20 cellular contexts compared by ENCODE assay signal in genomic region chr18:58256316-58257080, GRCh38.
DNase-seq lines count a peak whose midpoint lies in the region; ATAC-seq, FAIRE-seq and TF ChIP-seq lines count a peak whose summit lies in the region.
"Had no signal": no experiment of that assay in that cellular context is flagged by ENCODE, and none has a peak within 500 bp of the region (broad histone marks: within the 10 kb centered on the region; RNA-seq: fewer than 3 reads in every experiment).

No MANE protein-coding gene starts in this region.

- intact Hi-C loops in HepG2 (cut with micrococcal nuclease; ENCODE audit: unreplicated experiment): no loop called here
- intact Hi-C loops in right lobe of liver (cut with DNase I): no loop called here
- intact Hi-C loops in left ventricle myocardium inferior (cut with micrococcal nuclease): no loop called here
- intact Hi-C loops in thyroid gland (cut with DNase I): no loop called here

- no peak overlapping the region for H2BK12ac ChIP-seq in neuronal stem cell (ENCODE audit: low read length)

- H3K4me2 ChIP-seq in HepG2 (ENCODE audit: low read depth, low read length) (no peak overlapping the region), neuronal stem cell (ENCODE audit: insufficient read depth, low read length, poor library complexity, severe bottlenecking) (no peak overlapping the region)
- H3K4me2 ChIP-seq: A549 had no signal

- peak overlapping the region; percentile 54 for H3K4ac ChIP-seq in neuronal stem cell (ENCODE audit: low read length)

- H2BK120ac ChIP-seq in neuronal stem cell (ENCODE audit: low read depth, low read length): no peak overlapping the region

- peaks cover 27% of the 10 kb centered on the region for H3K79me2 ChIP-seq in HepG2 (ENCODE audit: insufficient read depth, low read length)

- TF ChIP-seq POLR2A in HepG2 (IDR thresholded peaks at IDR 0.05; ENCODE audit: insufficient read depth in 1 of 2, low read depth in 2 of 2, low read length in 2 of 2) (no peak), right lobe of liver (IDR thresholded peaks at IDR 0.05) (no peak), thyroid gland (IDR thresholded peaks at IDR 0.05) (no peak)

- H4K20me1 ChIP-seq in HepG2 (ENCODE audit: insufficient read depth, low read length): 0 out of 2 replicates have a peak, but pooled peaks cover 3% of the 10 kb centered on the region

- POLR2A ChIA-PET in HepG2 (lab: Yijun Ruan, JAX): no interaction called here

- H3K4me1 ChIP-seq in HepG2 (ENCODE audit: insufficient read depth, low read length) (peaks cover 20% of the 10 kb centered on the region; the same call in 1 of the 2 replicates), right lobe of liver (no peaks in the 10 kb centered on the region), left ventricle myocardium inferior (peaks cover 7% of the 10 kb centered on the region), neuronal stem cell (ENCODE audit: control insufficient read depth in 2 of 2, insufficient read depth in 1 of 2, low read depth in 1 of 2, low read length in 2 of 2) (peaks cover 0 to 10% of the 10 kb centered on the region in 2 donors), thyroid gland (peaks cover 31 to 32% of the 10 kb centered on the region in 2 donors)

- no peak overlapping the region for H4K8ac ChIP-seq in neuronal stem cell (ENCODE audit: low read depth, low read length)

- H3K79me1 ChIP-seq in neuronal stem cell (ENCODE audit: low read depth, low read length): peaks cover 2% of the 10 kb centered on the region

- TF ChIP-seq CTCF in HepG2 (CRISPR knock-in tag; IDR thresholded peaks at IDR 0.05) (no peak), right lobe of liver (IDR thresholded peaks at IDR 0.05) (no peak), left ventricle myocardium inferior (IDR thresholded peaks at IDR 0.05; ENCODE audit: borderline replicate concordance) (no peak), thyroid gland (IDR thresholded peaks at IDR 0.05) (no peak)

- H3K9me3 ChIP-seq in HepG2 (ENCODE audit: low read length) (no peaks in the 10 kb centered on the region), right lobe of liver (no peaks in the 10 kb centered on the region), left ventricle myocardium inferior (replicated peaks) (no peaks in the 10 kb centered on the region), neuronal stem cell (replicated peaks in 1 of 2; ENCODE audit: control insufficient read depth in 2 of 2, insufficient read depth in 1 of 2, low read depth in 1 of 2, low read length in 2 of 2) (peaks cover 0 to 11% of the 10 kb centered on the region in 2 donors), thyroid gland (no peaks in the 10 kb centered on the region)
- H3K9me3 ChIP-seq: A549, transverse colon had no signal

- no peak overlapping the region for H4K91ac ChIP-seq in neuronal stem cell (ENCODE audit: low read depth, low read length, poor library complexity)

- no TSS peak for BruUV-seq in HepG2 (replicated peaks; lab: Mats Ljungman, UMichigan)

- H3K27ac ChIP-seq in HepG2 (ENCODE audit: extremely low read length, insufficient read depth, low read length): no peak overlapping the region
- H3K27ac ChIP-seq in right lobe of liver: no peak overlapping the region
- peak overlapping the region; percentile 89 for H3K27ac ChIP-seq in left ventricle myocardium inferior (replicated peaks)
- no peak overlapping the region for H3K27ac ChIP-seq in neuronal stem cell (replicated peaks; ENCODE audit: low read length)
- H3K27ac ChIP-seq in thyroid gland: peak overlapping the region; percentile 64 to 82 (median 71)
- H3K27ac ChIP-seq: A549 had no signal

- H2BK5ac ChIP-seq in neuronal stem cell (ENCODE audit: low read length): peak overlapping the region; percentile 44

- WGBS in HepG2 (ENCODE audit: low lambda C conversion rate): 98% methylated on average over 27 of the region's 39 CpGs
- 95% methylated on average over 15 of the region's 39 CpGs for WGBS in right lobe of liver (ENCODE audit: insufficient coverage, low coverage, low lambda C conversion rate, missing lambda C conversion rate)
- WGBS in neuronal stem cell (ENCODE audit: extremely low coverage in 2 of 2, insufficient read length in 2 of 2, insufficient replicate concordance in 1 of 2), 2 donors: no CpG with 5 or more reads among the region's 39 CpGs
- 97 to 98% methylated on average over 35 to 38 of the region's 39 CpGs for WGBS in thyroid gland, 2 donors

- no peak for ATAC-seq in HepG2
- no peak for ATAC-seq in right lobe of liver
- no peak for ATAC-seq in GM18870 (IDR thresholded peaks at IDR 0.05; ENCODE audit: unreplicated experiment)
- ATAC-seq: A549; CD8-positive, alpha-beta T cell; naive thymus-derived CD4-positive, alpha-beta T cell had no signal

- FAIRE-seq in HepG2 (lab: Jason Lieb, UNC): no peak
- FAIRE-seq: A549, bronchial epithelial cell had no signal

- no peak overlapping the region for H3K18ac ChIP-seq in neuronal stem cell (ENCODE audit: low read length)

- H3K23ac ChIP-seq in neuronal stem cell (ENCODE audit: low read depth, low read length, poor library complexity): no peak overlapping the region

- H3K9ac ChIP-seq in HepG2 (ENCODE audit: insufficient read depth, low read depth, low read length): no peak overlapping the region
- no peak overlapping the region for H3K9ac ChIP-seq in neuronal stem cell (ENCODE audit: low read depth, low read length, poor library complexity)

- no peak for TF ChIP-seq RAD21 in HepG2 (CRISPR knock-in tag; IDR thresholded peaks at IDR 0.05)

- no peaks in the 10 kb centered on the region for H3K27me3 ChIP-seq in HepG2 (ENCODE audit: control insufficient read depth in 1 of 2, insufficient read depth in 2 of 2, low read length in 2 of 2)
- H3K27me3 ChIP-seq in right lobe of liver: no peaks in the 10 kb centered on the region
- no peaks in the 10 kb centered on the region for H3K27me3 ChIP-seq in left ventricle myocardium inferior (ENCODE audit: low read depth)
- H3K27me3 ChIP-seq in neuronal stem cell (ENCODE audit: control insufficient read depth in 3 of 3, insufficient read depth in 3 of 3, low read depth in 1 of 3, low read length in 3 of 3): no peaks in the 10 kb centered on the region
- no peaks in the 10 kb centered on the region for H3K27me3 ChIP-seq in thyroid gland
- H3K27me3 ChIP-seq: transverse colon had no signal

- TF ChIP-seq EP300 in HepG2 (IDR thresholded peaks at IDR 0.05; ENCODE audit: low read depth in 2 of 2, low read length in 2 of 2) (no peak), HepG2 (CRISPR knock-in tag; IDR thresholded peaks at IDR 0.05; ENCODE audit: borderline replicate concordance) (no peak)

- no peak overlapping the region for H2AK5ac ChIP-seq in neuronal stem cell (ENCODE audit: low read depth, low read length)

- H3K4me3 ChIP-seq in HepG2 (replicated peaks in 1 of 3; ENCODE audit: insufficient read depth in 1 of 3, low read depth in 2 of 3, low read length in 3 of 3) (no peak overlapping the region), right lobe of liver (no peak overlapping the region), left ventricle myocardium inferior (peak overlapping the region; percentile 68), neuronal stem cell (ENCODE audit: low read length in 2 of 2) (no peak overlapping the region), thyroid gland (replicated peaks in 1 of 3) (no peak overlapping the region)
- H3K4me3 ChIP-seq: A549, transverse colon had no signal

- H2BK15ac ChIP-seq in neuronal stem cell (ENCODE audit: low read length): no peak overlapping the region

- H3K36me3 ChIP-seq in HepG2 (replicated peaks in 1 of 2; ENCODE audit: control insufficient read depth in 1 of 2, insufficient read depth in 2 of 2, low read length in 2 of 2) (peaks cover 8 to 24% of the 10 kb centered on the region in 2 experiments; a peak in 3 of 5 replicates), right lobe of liver (no peaks in the 10 kb centered on the region), left ventricle myocardium inferior (no peaks in the 10 kb centered on the region), neuronal stem cell (replicated peaks in 1 of 2; ENCODE audit: control insufficient read depth in 2 of 2, insufficient read depth in 2 of 2, low read length in 2 of 2) (no peaks in the 10 kb centered on the region), thyroid gland (no peaks in the 10 kb centered on the region)
- H3K36me3 ChIP-seq: transverse colon had no signal

- no peak overlapping the region for H2AFZ ChIP-seq in HepG2 (ENCODE audit: low read length)
- H2AFZ ChIP-seq in neuronal stem cell (ENCODE audit: low read length): no peak overlapping the region

- in situ Hi-C loops in HepG2 (cut with HindIII; ENCODE audit: extremely low pct_ligation_motif_present, low pct_unique_long_range_greater_than_20kb): no loop called here

- peak overlapping the region; percentile 91 for H3K14ac ChIP-seq in neuronal stem cell (ENCODE audit: low read length)

- no peak for DNase-seq in HepG2 (ENCODE audit: low spot score)
- no peak for DNase-seq in right lobe of liver
- DNase-seq in left ventricle myocardium inferior: no peak
- DNase-seq in neuronal stem cell (ENCODE audit: low spot score): no peak
- DNase-seq in thyroid gland: no peak
- DNase-seq in CD1c-positive myeloid dendritic cell (ENCODE audit: extremely low spot score): no peak
- DNase-seq in dedifferentiated amniotic fluid mesenchymal stem cell (ENCODE audit: extremely low spot score): no peak
- DNase-seq: activated CD4-positive, alpha-beta memory T cell treated with anti-CD3 and anti-CD28 coated beads, Interleukin-2, amount 10 ng/mL, durations not matched to agents 7 days and 5 days; activated CD4-positive, CD25-positive, alpha-beta regulatory T cell treated with anti-CD3 and anti-CD28 coated beads, Interleukin-2, amount 50 U/mL, for 72 hours; activated CD8-positive, alpha-beta memory T cell treated with anti-CD3 and anti-CD28 coated beads, Interleukin-2, amount 50 U/mL, for 4 hours; CD8-positive, alpha-beta T cell; effector CD4-positive, alpha-beta T cell; naive thymus-derived CD4-positive, alpha-beta T cell; NCI-H1092 treated with DMSO at 0.1 percent for 48 hours; NCI-H1694 treated with DMSO at 0.1 percent for 48 hours; stimulated activated CD4-positive, alpha-beta T cell treated with anti-CD3 and anti-CD28 coated beads, Interleukin-4, amount 100 ng/mL, for 1 hour; transverse colon had no signal

- CTCF ChIA-PET in HepG2 (lab: Yijun Ruan, JAX; ENCODE audit: low intra/inter-chr PET ratio, low total read pairs): no interaction called here

TF ChIP-seq in HepG2, 621 proteins besides CTCF, POLR2A, EP300 and RAD21 (continues in another document):
- TF ChIP-seq AGO2 (optimal IDR thresholded peaks at IDR 0.05; ENCODE audit: low read depth, low read length) (peak; percentile 22), TEF (CRISPR knock-in tag; IDR thresholded peaks at IDR 0.05) (no peak), BCL6 (CRISPR knock-in tag; IDR thresholded peaks at IDR 0.05) (no peak)

Comparison
In these comparisons a context has a peak if more than half of its experiments do, and no peak if none do; other contexts are left out.
1. H3K27ac ChIP-seq: peak in left ventricle myocardium inferior (single experiment) and thyroid gland (3 of 3); none in HepG2 (single experiment), right lobe of liver (0 of 3) and neuronal stem cell (single experiment).